ENCODE assay signal across 14 cellular contexts in the genomic region with DNA sequence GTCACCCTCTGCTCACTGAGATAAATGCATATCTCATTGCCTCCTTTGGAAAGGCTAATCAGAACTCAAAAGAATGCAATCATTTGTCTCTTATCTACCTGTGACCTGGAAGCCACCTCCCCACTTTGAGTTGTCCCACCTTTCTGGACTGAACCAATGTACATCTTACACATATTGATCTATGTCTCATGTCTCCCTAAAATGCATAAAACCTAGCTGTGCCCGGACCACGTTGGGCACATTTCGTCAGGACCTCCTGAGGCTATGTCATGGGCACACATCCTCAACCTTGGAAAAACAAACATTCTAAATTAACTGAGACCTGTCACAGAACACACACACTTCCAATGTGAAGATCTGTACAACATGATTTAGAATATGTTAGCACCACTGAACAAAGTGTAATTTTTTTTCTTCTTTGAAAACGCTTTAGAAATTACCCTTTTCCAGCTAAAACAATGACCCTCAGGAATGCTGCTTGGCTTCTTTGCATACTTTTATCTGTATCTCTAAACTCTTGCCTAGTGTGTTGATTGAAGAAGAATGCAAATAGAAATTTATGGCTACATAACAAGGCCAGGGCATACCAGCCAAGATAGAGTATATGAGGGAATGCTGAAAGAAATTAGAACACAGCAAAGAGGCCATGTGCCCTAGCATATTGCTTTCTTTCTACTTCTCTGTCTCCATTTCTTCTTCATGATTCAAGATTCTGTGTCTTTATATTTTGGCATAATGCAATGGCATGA.
DNase-seq lines count a peak whose midpoint lies in the region; ATAC-seq and TF ChIP-seq lines count a peak whose summit lies in the region.
"Had no signal": no experiment of that assay in that cellular context is flagged by ENCODE, and none has a peak within 500 bp of the region (broad histone marks: within the 10 kb centered on the region; RNA-seq: fewer than 3 reads in every experiment).

No MANE protein-coding gene starts in this region.

- H3K36me3 ChIP-seq in lower lobe of right lung, result no peaks in the 10 kb centered on the region
- H3K36me3 ChIP-seq: thoracic aorta had no signal

- peak; percentile 36 for DNase-seq in HFFc6
- peak; percentile 35 to 77 for DNase-seq in T47D (ENCODE audit: low read depth in 1 of 2, low spot score in 1 of 2)
- no peak for DNase-seq in lower lobe of right lung
- DNase-seq in DMS53 (lab: John Stamatoyannopoulos, UW), result no peak
- no peak for DNase-seq in head of caudate nucleus
- no peak for DNase-seq in activated CD8-positive, alpha-beta T cell treated with anti-CD3 and anti-CD28 coated beads, Interleukin-2, amount 10 ng/mL, durations not matched to agents 7 days and 5 days
- DNase-seq in activated effector memory CD4-positive, alpha-beta T cell treated with Interleukin-2 at 50 U/mL for 16 hours, result no peak
- DNase-seq: activated T-cell treated with anti-CD3 and anti-CD28 coated beads for 4 hours; islet precursor cell; MM.1S; naive thymus-derived CD4-positive, alpha-beta T cell had no signal

- peak overlapping the region; percentile 73 for H3K4me3 Mint-ChIP-seq in HFFc6
- H3K4me3 Mint-ChIP-seq in activated CD8-positive, alpha-beta T cell treated with anti-CD3 and anti-CD28 coated beads, Interleukin-2, amount 10 ng/mL, durations not matched to agents 7 days and 5 days, result no peak overlapping the region
- H3K4me3 Mint-ChIP-seq: naive thymus-derived CD4-positive, alpha-beta T cell had no signal

- in situ Hi-C loops in T47D (cut with HindIII; ENCODE audit: low pct_unique_long_range_greater_than_20kb, low sequenced_read_pairs), result no loop called here

- H3K27ac ChIP-seq in 22Rv1 (peak overlapping the region; percentile 68), lower lobe of right lung (no peak overlapping the region)
- H3K27ac ChIP-seq: coronary artery, thoracic aorta had no signal

- intact Hi-C loops in lower lobe of right lung (cut with DNase I) (no loop called here), head of caudate nucleus (cut with DNase I) (no loop called here)

- POLR2A ChIA-PET in activated CD8-positive, alpha-beta T cell treated with anti-CD3 and anti-CD28 coated beads, Interleukin-2, amount 10 ng/mL, durations not matched to agents 7 days and 5 days (lab: Charles Lee), result no interaction called here

- peak overlapping the region; percentile 93 for H3K27ac Mint-ChIP-seq in HFFc6
- H3K27ac Mint-ChIP-seq in activated CD8-positive, alpha-beta T cell treated with anti-CD3 and anti-CD28 coated beads, Interleukin-2, amount 10 ng/mL, durations not matched to agents 7 days and 5 days, result no peak overlapping the region
- H3K27ac Mint-ChIP-seq: naive thymus-derived CD4-positive, alpha-beta T cell had no signal

- peaks cover 98% of the 10 kb centered on the region for H3K4me1 Mint-ChIP-seq in HFFc6 (ENCODE audit: low read depth)
- no peaks in the 10 kb centered on the region for H3K4me1 Mint-ChIP-seq in activated CD8-positive, alpha-beta T cell treated with anti-CD3 and anti-CD28 coated beads, Interleukin-2, amount 10 ng/mL, durations not matched to agents 7 days and 5 days (ENCODE audit: low read depth)
- H3K4me1 Mint-ChIP-seq: naive thymus-derived CD4-positive, alpha-beta T cell had no signal

- ATAC-seq in lower lobe of right lung, result peak; percentile 57 to 66
- no peak for ATAC-seq in activated CD8-positive, alpha-beta T cell treated with anti-CD3 and anti-CD28 coated beads, Interleukin-2, amount 10 ng/mL, durations not matched to agents 7 days and 5 days
- ATAC-seq: naive thymus-derived CD4-positive, alpha-beta T cell had no signal

- CTCF ChIA-PET in activated CD8-positive, alpha-beta T cell treated with anti-CD3 and anti-CD28 coated beads, Interleukin-2, amount 10 ng/mL, durations not matched to agents 7 days and 5 days (lab: Charles Lee), result no interaction called here

- peaks cover 35% of the 10 kb centered on the region for H3K36me3 Mint-ChIP-seq in HFFc6 (ENCODE audit: low read depth)
- H3K36me3 Mint-ChIP-seq in activated CD8-positive, alpha-beta T cell treated with anti-CD3 and anti-CD28 coated beads, Interleukin-2, amount 10 ng/mL, durations not matched to agents 7 days and 5 days (ENCODE audit: low read depth), result no peaks in the 10 kb centered on the region
- H3K36me3 Mint-ChIP-seq: naive thymus-derived CD4-positive, alpha-beta T cell had no signal

- H3K27me3 ChIP-seq in lower lobe of right lung (ENCODE audit: low read depth), result no peaks in the 10 kb centered on the region

- peaks cover 14% of the 10 kb centered on the region for H3K4me1 ChIP-seq in lower lobe of right lung

- TF ChIP-seq CTCF in 22Rv1 (IDR thresholded peaks at IDR 0.05), result no peak
- no peak for TF ChIP-seq CTCF in HFFc6 (IDR thresholded peaks at IDR 0.05)
- no peak for TF ChIP-seq CTCF in lower lobe of right lung (IDR thresholded peaks at IDR 0.05)

- no peaks in the 10 kb centered on the region for H3K9me3 ChIP-seq in lower lobe of right lung
- H3K9me3 ChIP-seq: thoracic aorta had no signal

- peaks cover 7% of the 10 kb centered on the region for H3K27me3 Mint-ChIP-seq in HFFc6 (ENCODE audit: insufficient read depth)
- H3K27me3 Mint-ChIP-seq in activated CD8-positive, alpha-beta T cell treated with anti-CD3 and anti-CD28 coated beads, Interleukin-2, amount 10 ng/mL, durations not matched to agents 7 days and 5 days (ENCODE audit: low read depth), result no peaks in the 10 kb centered on the region

- H3K4me3 ChIP-seq in lower lobe of right lung, result no peak overlapping the region
- H3K4me3 ChIP-seq: coronary artery, thoracic aorta had no signal

- H3K9me3 Mint-ChIP-seq in HFFc6, result no peaks in the 10 kb centered on the region
- no peaks in the 10 kb centered on the region for H3K9me3 Mint-ChIP-seq in activated CD8-positive, alpha-beta T cell treated with anti-CD3 and anti-CD28 coated beads, Interleukin-2, amount 10 ng/mL, durations not matched to agents 7 days and 5 days (ENCODE audit: insufficient read depth)
- H3K9me3 Mint-ChIP-seq: naive thymus-derived CD4-positive, alpha-beta T cell had no signal

Comparison
In these comparisons a context has a peak if more than half of its experiments do, and no peak if none do; other contexts are left out.
1. DNase-seq: peak in HFFc6 (single experiment) and T47D (2 of 2); none in lower lobe of right lung (single experiment), DMS53 (single experiment), head of caudate nucleus (0 of 42), activated CD8-positive, alpha-beta T cell treated with anti-CD3 and anti-CD28 coated beads, Interleukin-2, amount 10 ng/mL, durations not matched to agents 7 days and 5 days (single experiment) and activated effector memory CD4-positive, alpha-beta T cell treated with Interleukin-2 at 50 U/mL for 16 hours (single experiment).